1 cellular context compared by ENCODE assay signal in the genomic region with DNA sequence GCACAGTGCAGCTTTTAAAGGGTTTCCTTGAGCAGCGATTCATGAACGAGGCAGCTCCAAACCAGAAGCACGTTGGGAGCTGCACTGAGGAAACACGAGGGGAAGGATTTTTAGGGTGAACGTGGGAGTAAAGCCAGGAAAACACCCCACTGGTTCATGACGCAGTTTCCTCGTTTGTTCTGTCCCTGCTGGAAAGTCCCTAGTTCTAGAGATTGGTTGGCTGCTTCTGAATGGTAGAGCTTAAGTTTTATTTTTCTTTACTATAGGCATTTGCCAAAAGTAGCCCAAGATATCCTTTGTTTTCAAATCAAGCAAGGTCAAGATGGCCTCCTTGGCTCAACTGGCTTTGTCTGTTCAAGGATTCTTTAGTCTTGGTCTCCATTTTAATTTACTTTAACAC.
TF ChIP-seq lines count a peak whose summit lies in the region.

No MANE protein-coding gene starts in this region.

TF ChIP-seq in HepG2, 621 proteins besides CTCF, POLR2A, EP300 and RAD21 (continued from another document):
- TF ChIP-seq, protein P1, sequence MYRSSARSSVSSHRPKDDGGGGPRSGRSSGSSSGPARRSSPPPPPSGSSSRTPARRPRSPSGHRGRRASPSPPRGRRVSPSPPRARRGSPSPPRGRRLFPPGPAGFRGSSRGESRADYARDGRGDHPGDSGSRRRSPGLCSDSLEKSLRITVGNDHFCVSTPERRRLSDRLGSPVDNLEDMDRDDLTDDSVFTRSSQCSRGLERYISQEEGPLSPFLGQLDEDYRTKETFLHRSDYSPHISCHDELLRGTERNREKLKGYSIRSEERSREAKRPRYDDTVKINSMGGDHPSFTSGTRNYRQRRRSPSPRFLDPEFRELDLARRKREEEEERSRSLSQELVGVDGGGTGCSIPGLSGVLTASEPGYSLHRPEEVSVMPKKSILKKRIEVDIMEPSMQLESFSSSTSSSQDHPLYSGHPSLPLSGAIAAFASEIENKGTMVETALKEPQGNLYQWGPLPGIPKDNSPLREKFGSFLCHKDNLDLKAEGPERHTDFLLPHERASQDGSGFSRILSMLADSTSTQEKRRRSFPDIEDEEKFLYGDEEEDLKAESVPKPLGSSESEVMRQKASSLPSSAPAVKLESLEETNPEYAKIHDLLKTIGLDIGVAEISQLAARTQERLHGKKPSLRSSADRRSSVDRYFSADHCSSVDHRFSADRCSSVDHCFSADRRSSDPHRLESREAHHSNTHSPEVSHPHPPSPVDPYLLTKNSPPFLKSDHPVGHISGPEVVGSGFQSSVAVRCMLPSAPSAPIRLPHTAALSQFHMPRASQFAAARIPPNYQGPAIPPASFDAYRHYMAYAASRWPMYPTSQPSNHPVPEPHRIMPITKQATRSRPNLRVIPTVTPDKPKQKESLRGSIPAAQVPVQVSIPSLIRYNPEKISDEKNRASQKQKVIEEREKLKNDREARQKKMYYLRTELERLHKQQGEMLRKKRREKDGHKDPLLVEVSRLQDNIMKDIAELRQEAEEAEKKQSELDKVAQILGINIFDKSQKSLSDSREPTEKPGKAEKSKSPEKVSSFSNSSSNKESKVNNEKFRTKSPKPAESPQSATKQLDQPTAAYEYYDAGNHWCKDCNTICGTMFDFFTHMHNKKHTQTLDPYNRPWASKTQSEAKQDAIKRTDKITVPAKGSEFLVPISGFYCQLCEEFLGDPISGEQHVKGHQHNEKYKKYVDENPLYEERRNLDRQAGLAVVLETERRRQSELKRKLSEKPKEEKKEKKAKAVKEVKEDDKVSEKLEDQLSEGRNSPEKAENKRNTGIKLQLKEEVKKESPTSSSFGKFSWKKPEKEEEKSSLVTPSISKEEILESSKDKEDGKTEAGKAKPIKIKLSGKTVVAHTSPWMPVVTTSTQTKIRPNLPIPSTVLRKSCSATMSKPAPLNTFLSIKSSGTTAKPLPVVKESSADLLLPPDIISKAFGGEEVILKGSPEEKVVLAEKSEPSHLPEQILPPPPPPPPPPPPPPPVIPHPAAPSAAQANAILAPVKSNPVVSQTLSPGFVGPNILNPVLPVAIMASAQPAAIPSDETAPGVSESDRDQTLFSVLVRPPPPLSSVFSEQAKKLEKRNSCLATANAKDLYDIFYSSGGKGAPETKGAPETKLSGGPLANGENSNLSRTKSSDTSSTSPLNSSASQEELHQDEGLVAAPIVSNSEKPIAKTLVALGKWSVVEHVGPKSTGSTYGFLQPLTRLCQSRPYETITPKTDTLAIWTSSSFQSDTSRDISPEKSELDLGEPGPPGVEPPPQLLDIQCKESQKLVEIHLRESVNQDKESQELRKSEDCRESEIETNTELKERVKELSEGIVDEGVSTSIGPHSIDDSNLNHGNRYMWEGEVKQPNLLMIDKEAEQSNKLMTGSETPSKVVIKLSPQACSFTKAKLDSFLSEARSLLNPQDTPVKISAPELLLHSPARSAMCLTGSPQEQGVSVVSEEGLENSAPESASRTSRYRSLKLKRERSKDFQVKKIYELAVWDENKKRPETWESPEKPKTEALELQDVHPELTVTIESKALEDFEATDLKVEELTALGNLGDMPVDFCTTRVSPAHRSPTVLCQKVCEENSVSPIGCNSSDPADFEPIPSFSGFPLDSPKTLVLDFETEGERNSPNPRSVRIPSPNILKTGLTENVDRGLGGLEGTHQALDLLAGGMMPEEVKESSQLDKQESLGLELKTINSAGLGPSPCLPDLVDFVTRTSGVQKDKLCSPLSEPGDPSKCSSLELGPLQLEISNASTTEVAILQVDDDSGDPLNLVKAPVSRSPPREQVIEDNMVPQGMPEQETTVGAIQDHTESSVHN (CRISPR knock-in tag; IDR thresholded peaks at IDR 0.05) = no peak
- no peak for TF ChIP-seq ZNF878 (CRISPR knock-in tag; IDR thresholded peaks at IDR 0.05)
- TF ChIP-seq, protein P2, sequence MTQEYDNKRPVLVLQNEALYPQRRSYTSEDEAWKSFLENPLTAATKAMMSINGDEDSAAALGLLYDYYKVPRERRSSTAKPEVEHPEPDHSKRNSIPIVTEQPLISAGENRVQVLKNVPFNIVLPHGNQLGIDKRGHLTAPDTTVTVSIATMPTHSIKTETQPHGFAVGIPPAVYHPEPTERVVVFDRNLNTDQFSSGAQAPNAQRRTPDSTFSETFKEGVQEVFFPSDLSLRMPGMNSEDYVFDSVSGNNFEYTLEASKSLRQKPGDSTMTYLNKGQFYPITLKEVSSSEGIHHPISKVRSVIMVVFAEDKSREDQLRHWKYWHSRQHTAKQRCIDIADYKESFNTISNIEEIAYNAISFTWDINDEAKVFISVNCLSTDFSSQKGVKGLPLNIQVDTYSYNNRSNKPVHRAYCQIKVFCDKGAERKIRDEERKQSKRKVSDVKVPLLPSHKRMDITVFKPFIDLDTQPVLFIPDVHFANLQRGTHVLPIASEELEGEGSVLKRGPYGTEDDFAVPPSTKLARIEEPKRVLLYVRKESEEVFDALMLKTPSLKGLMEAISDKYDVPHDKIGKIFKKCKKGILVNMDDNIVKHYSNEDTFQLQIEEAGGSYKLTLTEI (CRISPR knock-in tag; conservative IDR thresholded peaks at IDR 0.05) = no peak
- TF ChIP-seq RBM22 (optimal IDR thresholded peaks at IDR 0.05; ENCODE audit: low read length) = no peak
- TF ChIP-seq, protein P3, sequence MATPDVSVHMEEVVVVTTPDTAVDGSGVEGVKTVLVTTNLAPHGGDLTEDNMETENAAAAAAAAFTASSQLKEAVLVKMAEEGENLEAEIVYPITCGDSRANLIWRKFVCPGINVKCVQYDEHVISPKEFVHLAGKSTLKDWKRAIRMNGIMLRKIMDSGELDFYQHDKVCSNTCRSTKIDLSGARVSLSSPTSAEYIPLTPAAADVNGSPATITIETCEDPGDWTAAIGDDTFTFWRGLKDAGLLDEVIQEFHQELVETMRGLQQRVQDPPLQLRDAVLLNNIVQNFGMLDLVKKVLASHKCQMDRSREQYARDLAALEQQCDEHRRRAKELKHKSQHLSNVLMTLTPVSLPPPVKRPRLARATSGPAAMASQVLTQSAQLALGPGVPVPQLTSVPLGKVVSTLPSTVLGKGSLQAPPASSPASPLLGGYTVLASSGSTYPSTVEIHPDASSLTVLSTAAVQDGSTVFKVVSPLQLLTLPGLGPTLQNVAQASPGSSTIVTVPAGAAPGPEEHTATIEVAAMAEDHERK (CRISPR knock-in tag; IDR thresholded peaks at IDR 0.05; ENCODE audit: low read depth) = no peak
- TF ChIP-seq, protein P4, sequence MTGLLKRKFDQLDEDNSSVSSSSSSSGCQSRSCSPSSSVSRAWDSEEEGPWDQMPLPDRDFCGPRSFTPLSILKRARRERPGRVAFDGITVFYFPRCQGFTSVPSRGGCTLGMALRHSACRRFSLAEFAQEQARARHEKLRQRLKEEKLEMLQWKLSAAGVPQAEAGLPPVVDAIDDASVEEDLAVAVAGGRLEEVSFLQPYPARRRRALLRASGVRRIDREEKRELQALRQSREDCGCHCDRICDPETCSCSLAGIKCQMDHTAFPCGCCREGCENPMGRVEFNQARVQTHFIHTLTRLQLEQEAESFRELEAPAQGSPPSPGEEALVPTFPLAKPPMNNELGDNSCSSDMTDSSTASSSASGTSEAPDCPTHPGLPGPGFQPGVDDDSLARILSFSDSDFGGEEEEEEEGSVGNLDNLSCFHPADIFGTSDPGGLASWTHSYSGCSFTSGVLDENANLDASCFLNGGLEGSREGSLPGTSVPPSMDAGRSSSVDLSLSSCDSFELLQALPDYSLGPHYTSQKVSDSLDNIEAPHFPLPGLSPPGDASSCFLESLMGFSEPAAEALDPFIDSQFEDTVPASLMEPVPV (CRISPR knock-in tag; IDR thresholded peaks at IDR 0.05) = no peak
- TF ChIP-seq MEF2D (CRISPR knock-in tag; IDR thresholded peaks at IDR 0.05) = no peak
- TF ChIP-seq, protein P5, sequence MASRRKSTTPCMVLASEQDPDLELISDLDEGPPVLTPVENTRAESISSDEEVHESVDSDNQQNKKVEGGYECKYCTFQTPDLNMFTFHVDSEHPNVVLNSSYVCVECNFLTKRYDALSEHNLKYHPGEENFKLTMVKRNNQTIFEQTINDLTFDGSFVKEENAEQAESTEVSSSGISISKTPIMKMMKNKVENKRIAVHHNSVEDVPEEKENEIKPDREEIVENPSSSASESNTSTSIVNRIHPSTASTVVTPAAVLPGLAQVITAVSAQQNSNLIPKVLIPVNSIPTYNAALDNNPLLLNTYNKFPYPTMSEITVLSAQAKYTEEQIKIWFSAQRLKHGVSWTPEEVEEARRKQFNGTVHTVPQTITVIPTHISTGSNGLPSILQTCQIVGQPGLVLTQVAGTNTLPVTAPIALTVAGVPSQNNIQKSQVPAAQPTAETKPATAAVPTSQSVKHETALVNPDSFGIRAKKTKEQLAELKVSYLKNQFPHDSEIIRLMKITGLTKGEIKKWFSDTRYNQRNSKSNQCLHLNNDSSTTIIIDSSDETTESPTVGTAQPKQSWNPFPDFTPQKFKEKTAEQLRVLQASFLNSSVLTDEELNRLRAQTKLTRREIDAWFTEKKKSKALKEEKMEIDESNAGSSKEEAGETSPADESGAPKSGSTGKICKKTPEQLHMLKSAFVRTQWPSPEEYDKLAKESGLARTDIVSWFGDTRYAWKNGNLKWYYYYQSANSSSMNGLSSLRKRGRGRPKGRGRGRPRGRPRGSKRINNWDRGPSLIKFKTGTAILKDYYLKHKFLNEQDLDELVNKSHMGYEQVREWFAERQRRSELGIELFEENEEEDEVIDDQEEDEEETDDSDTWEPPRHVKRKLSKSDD (CRISPR knock-in tag; IDR thresholded peaks at IDR 0.05; ENCODE audit: low read depth) = no peak
